9 cellular contexts compared by ENCODE assay signal in genomic region chr3:41583014-41583413, GRCh38.
"Had no signal": no experiment of that assay in that cellular context is flagged by ENCODE, and none has a peak within 500 bp of the region (broad histone marks: within the 10 kb centered on the region; RNA-seq: fewer than 3 reads in every experiment).

No MANE protein-coding gene starts in this region.

- H3K4me1 ChIP-seq: HAP-1 had no signal

- H3K9me3 Mint-ChIP-seq: HFFc6 had no signal

- H3K9me3 ChIP-seq: HAP-1 had no signal

- H3K4me3 ChIP-seq: GM23248, HAP-1 had no signal

- H3K27me3 Mint-ChIP-seq: IgD-negative memory B cell had no signal

- H3K27ac ChIP-seq: GM23248, HL-60 had no signal

- H3K9ac ChIP-seq: GM23248 had no signal

- H3K36me3 Mint-ChIP-seq: IgD-negative memory B cell had no signal

- H3K36me3 ChIP-seq: HAP-1 had no signal

- DNase-seq: GM23248, GOT3, H7, HFFc6 had no signal

- ATAC-seq: HCT116, HepG2 had no signal

- H3K4me3 Mint-ChIP-seq: HFFc6, IgD-negative memory B cell had no signal

- H2AFZ ChIP-seq: GM23248 had no signal

- H3K27ac Mint-ChIP-seq: HFFc6 had no signal
